ENCODE assay signal across 21 cellular contexts in genomic region chr11:9028591-9028990, GRCh38.
"Had no signal": no experiment of that assay in that cellular context is flagged by ENCODE, and none has a peak within 500 bp of the region (broad histone marks: within the 10 kb centered on the region; RNA-seq: fewer than 3 reads in every experiment).

No MANE protein-coding gene starts in this region.

- DNase-seq: activated CD4-positive, alpha-beta memory T cell treated with anti-CD3 and anti-CD28 coated beads for 36 hours; activated CD4-positive, alpha-beta T cell treated with anti-CD3 and anti-CD28 coated beads, Interleukin-2, amount 10 ng/mL, durations not matched to agents 24 days and 14 days; activated CD4-positive, CD25-positive, alpha-beta regulatory T cell treated with anti-CD3 and anti-CD28 coated beads, Interleukin-2, amount 50 U/mL, for 72 hours; activated naive CD4-positive, alpha-beta T cell; activated T-cell treated with anti-CD3 and anti-CD28 coated beads, Interleukin-2, amount 50 U/mL, for 48 hours; dermis blood vessel endothelial cell; effector CD8-positive, alpha-beta T cell; erythroblast; gastrocnemius medialis; hippocampal formation; left cardiac atrium; naive thymus-derived CD8-positive, alpha-beta T cell; nucleus accumbens; pancreas; psoas muscle; spleen; stimulated activated CD4-positive, alpha-beta T cell treated with anti-CD3 and anti-CD28 coated beads, Interleukin-2, amount 100 ng/mL, for 48 hours; stimulated activated naive CD8-positive, alpha-beta T cell treated with anti-CD3 and anti-CD28 coated beads, Interleukin-15, Interleukin-2, amounts not matched to agents 100 U/mL and 50 U/mL, for 24 hours; T-helper 2 cell; testis; transverse colon had no signal
